ENCODE assay signal across 1 cellular context in the genomic region with DNA sequence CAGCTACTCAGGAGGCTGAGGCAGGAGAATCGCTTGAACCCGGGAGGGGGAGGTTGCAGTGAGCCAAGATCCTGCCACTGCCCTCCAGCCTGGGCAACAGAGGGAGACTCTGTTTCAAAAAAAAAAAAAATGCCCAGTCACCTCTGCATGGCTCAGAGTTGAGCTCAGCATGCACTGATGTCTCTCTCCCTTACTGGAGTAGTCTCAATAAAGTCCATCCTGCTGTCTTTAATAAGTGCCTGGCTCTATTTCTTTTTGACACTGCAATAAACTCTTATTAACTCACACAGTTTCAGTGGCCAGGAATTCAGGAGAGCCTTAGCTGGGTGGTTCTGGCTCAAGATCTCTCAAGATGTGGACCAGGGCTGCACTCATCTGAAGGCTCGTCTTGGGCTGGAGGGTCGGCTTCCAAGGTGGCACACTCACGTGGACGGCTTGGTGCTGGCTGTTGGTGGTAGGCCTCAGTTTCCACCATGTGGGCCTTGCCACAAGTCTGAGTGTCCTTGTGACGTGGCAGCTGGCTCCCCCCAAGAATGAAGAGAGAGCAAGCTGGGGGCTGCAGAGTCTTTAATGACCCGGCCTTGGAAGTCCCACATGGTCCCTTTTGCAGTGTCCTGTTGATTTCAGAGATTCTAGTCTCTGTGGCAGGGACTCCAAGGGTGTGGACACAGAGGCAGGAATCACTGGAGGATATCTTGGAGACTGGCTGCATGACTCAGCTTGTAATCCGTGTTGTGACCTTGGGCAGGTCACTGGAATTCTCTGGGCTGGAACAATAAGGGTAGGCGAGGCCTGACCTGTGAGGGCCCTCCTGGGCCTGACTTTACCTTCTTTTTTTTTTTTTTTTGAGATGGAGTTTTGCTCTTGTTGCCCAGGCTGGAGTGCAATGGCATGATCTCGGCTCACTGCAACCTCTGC.
TF ChIP-seq lines count a peak whose summit lies in the region.

No MANE protein-coding gene starts in this region.

TF ChIP-seq in K562, 482 proteins besides CTCF, POLR2A, EP300 and RAD21:
- TF ChIP-seq ZNF316 (IDR thresholded peaks at IDR 0.05) (peak; percentile 47), JUND (IDR thresholded peaks at IDR 0.05; ENCODE audit: borderline replicate concordance, low read depth, low read length) (peak; percentile 42; the same call in 1 of the 2 replicates), JUND (tag; IDR thresholded peaks at IDR 0.05; ENCODE audit: borderline replicate concordance, low read depth, low read length) (no peak), ESRRA (IDR thresholded peaks at IDR 0.05; ENCODE audit: borderline replicate concordance, low read depth) (peak; percentile 86), MAFG (tag; conservative IDR thresholded peaks at IDR 0.05) (peak; percentile 73), ZFPM2 (CRISPR knock-in tag; IDR thresholded peaks at IDR 0.05) (no peak), NFE2 (IDR thresholded peaks at IDR 0.05; ENCODE audit: low read depth) (peak; percentile 58), ZNF224 (CRISPR knock-in tag; IDR thresholded peaks at IDR 0.05) (no peak), EGR1 (conservative IDR thresholded peaks at IDR 0.05) (no peak), NCOA4 (IDR thresholded peaks at IDR 0.05; ENCODE audit: partially characterized antibody) (no peak), MYC (IDR thresholded peaks at IDR 0.05; ENCODE audit: low read depth, low read length) (no peak), MYC (CRISPR knock-in tag; IDR thresholded peaks at IDR 0.05; ENCODE audit: borderline replicate concordance, low read depth) (0 out of 2 replicates have a peak, but pooled peaks have one; percentile 38), SMARCB1 (IDR thresholded peaks at IDR 0.05; ENCODE audit: insufficient read length, low read depth) (no peak), CHD2 (IDR thresholded peaks at IDR 0.05; ENCODE audit: low read depth, low read length) (no peak), ZNF717 (CRISPR knock-in tag; IDR thresholded peaks at IDR 0.05) (no peak), DPF2 (IDR thresholded peaks at IDR 0.05) (peak; percentile 11; the same call in 1 of the 2 replicates)
- TF ChIP-seq, protein P1, sequence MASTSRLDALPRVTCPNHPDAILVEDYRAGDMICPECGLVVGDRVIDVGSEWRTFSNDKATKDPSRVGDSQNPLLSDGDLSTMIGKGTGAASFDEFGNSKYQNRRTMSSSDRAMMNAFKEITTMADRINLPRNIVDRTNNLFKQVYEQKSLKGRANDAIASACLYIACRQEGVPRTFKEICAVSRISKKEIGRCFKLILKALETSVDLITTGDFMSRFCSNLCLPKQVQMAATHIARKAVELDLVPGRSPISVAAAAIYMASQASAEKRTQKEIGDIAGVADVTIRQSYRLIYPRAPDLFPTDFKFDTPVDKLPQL (IDR thresholded peaks at IDR 0.05; ENCODE audit: extremely low read depth, insufficient read length): no peak
